ENCODE assay signal across 8 cellular contexts in genomic region chrX:65667503-65668355, GRCh38. TPM values are rescaled to one million over a fixed set of nuclear protein-coding genes. Genes with fewer than 3 reads are reported as not detected.
DNase-seq lines count a peak whose midpoint lies in the region; ATAC-seq, FAIRE-seq and TF ChIP-seq lines count a peak whose summit lies in the region.

MSN (plus strand) TSS chrX:65667654; CDS start chrX:65667842, 188 bp downstream.

- ATAC-seq in HG03439 (IDR thresholded peaks at IDR 0.05; ENCODE audit: unreplicated experiment) (peak; percentile 78), SK-N-SH treated with all-trans-retinoic acid at 6 μM for 48 hours (peak; percentile 87), psoas muscle (peak; percentile 87 to 91 (median 90))
- peak; percentile 64 to 83 for ATAC-seq in activated naive CD4-positive, alpha-beta T cell treated with anti-CD3 and anti-CD28 coated beads, Interleukin-2, amount 50 U/mL, for 72 hours

- H3K4me1 ChIP-seq in cardiac muscle cell (ENCODE audit: low read depth): no peaks in the 10 kb centered on the region
- H3K4me1 ChIP-seq in psoas muscle: peaks cover 18% of the 10 kb centered on the region

- intact Hi-C loops in psoas muscle (cut with DNase I): loop anchor here in 1 of 2 donors (5.0 kb wide), 2 partner anchors 35 to 65 kb away; no protein-coding TSS in a partner anchor

- H3K9me3 ChIP-seq in cardiac muscle cell (ENCODE audit: low read depth) (no peaks in the 10 kb centered on the region), psoas muscle (no peaks in the 10 kb centered on the region)

- no peaks in the 10 kb centered on the region for H3K27me3 ChIP-seq in cardiac muscle cell
- no peaks in the 10 kb centered on the region for H3K27me3 ChIP-seq in psoas muscle (ENCODE audit: insufficient read depth in 3 of 3, low read length in 2 of 3)

- no peak for TF ChIP-seq CTCF in AG10803 (conservative IDR thresholded peaks at IDR 0.05; ENCODE audit: low read length)
- no peak for TF ChIP-seq CTCF in cardiac muscle cell (IDR thresholded peaks at IDR 0.05; ENCODE audit: low read depth, low read length)
- TF ChIP-seq CTCF in psoas muscle (IDR thresholded peaks at IDR 0.05): no peak

- H3K27ac ChIP-seq in cardiac muscle cell (peak within 1 kb of the TSS; percentile 64), psoas muscle (peak within 1 kb of the TSS; percentile 91)

- FAIRE-seq in urothelium cell line (lab: Jason Lieb, UNC): peak; percentile 63

- H3K4me3 ChIP-seq in AG10803 (ENCODE audit: low read length) (peak within 1 kb of the TSS; percentile 82), cardiac muscle cell (peak within 1 kb of the TSS; percentile 50), psoas muscle (peak within 1 kb of the TSS; percentile 84)

- peaks cover 36 to 42% of the 10 kb centered on the region in 2 donors for H3K36me3 Mint-ChIP-seq in activated naive CD4-positive, alpha-beta T cell treated with anti-CD3 and anti-CD28 coated beads, Interleukin-2, amount 50 U/mL, for 72 hours

- 1 to 35% (median 2%) methylated on average over 18 to 56 of the region's 56 CpGs for WGBS in psoas muscle, 3 donors

- DNase-seq in AG10803 (ENCODE audit: low read depth) (peak; percentile 60), GM19238 (ENCODE audit: insufficient read length, low spot score) (peak; percentile 44), cardiac muscle cell (ENCODE audit: low read depth in 1 of 2, low spot score in 1 of 2) (peak; percentile 62 to 66), psoas muscle (peak; percentile 83 to 87), urothelium cell line (ENCODE audit: low spot score) (peak; percentile 73)
- DNase-seq in activated naive CD4-positive, alpha-beta T cell treated with anti-CD3 and anti-CD28 coated beads, Interleukin-2, amount 50 U/mL, for 72 hours (ENCODE audit: low spot score in 2 of 2): peak; percentile 68 to 81

- H3K36me3 ChIP-seq in cardiac muscle cell (no peaks in the 10 kb centered on the region), psoas muscle (ENCODE audit: insufficient read depth in 1 of 2, low read depth in 1 of 2) (no peaks in the 10 kb centered on the region)

- no peaks in the 10 kb centered on the region for H3K9me3 Mint-ChIP-seq in activated naive CD4-positive, alpha-beta T cell treated with anti-CD3 and anti-CD28 coated beads, Interleukin-2, amount 50 U/mL, for 72 hours

- H3K27ac Mint-ChIP-seq in activated naive CD4-positive, alpha-beta T cell treated with anti-CD3 and anti-CD28 coated beads, Interleukin-2, amount 50 U/mL, for 72 hours: peak within 1 kb of the TSS; percentile 98 to 99

TF ChIP-seq in SK-N-SH treated with all-trans-retinoic acid at 6 μM for 48 hours, 23 proteins besides CTCF, POLR2A, EP300 and RAD21:
- TF ChIP-seq ZFP30 (CRISPR knock-in tag; IDR thresholded peaks at IDR 0.05) (no peak), ARNTL (CRISPR knock-in tag; IDR thresholded peaks at IDR 0.05; ENCODE audit: borderline replicate concordance, low read depth) (no peak), RARB (CRISPR knock-in tag; IDR thresholded peaks at IDR 0.05) (no peak), ZNF565 (CRISPR knock-in tag; conservative IDR thresholded peaks at IDR 0.05; ENCODE audit: low read depth) (no peak), CSDC2 (CRISPR knock-in tag; IDR thresholded peaks at IDR 0.05) (no peak), CREB5 (CRISPR knock-in tag; IDR thresholded peaks at IDR 0.05; ENCODE audit: low read depth) (no peak)
TF ChIP-seq in SK-N-SH treated with all-trans-retinoic acid at 6 μM for 48 hours: peak in this region for 0.

RNA-seq across cellular contexts. Expression of gene MSN, which starts in this region (rescaled TPM):
- 100 to 1,000 TPM; 451 to 569 TPM for total RNA-seq in activated naive CD4-positive, alpha-beta T cell treated with anti-CD3 and anti-CD28 coated beads, Interleukin-2, amount 50 U/mL, for 72 hours
- total RNA-seq in cardiac muscle cell (47.1 and 75.9 TPM in 2 replicates), psoas muscle (100 to 1,000 TPM in 1 of 4 donors, 10 to 100 TPM in 3; 66.0 to 101 (median 84.1) TPM)
- polyA plus RNA-seq in cardiac muscle cell (57.3 and 103 TPM in 2 replicates), psoas muscle (100 to 1,000 TPM in 1 of 3 donors, 10 to 100 TPM in 2; 31.4 to 133 (median 36.1) TPM)

Comparison
In these comparisons a context has a peak if more than half of its experiments do, and no peak if none do; other contexts are left out.
1. Peak in every context shown above with its lines: DNase-seq, ATAC-seq, H3K4me3 ChIP-seq and H3K27ac ChIP-seq.